Comparison of ENCODE assay signal across 22 cellular contexts in genomic region chr2:155727097-155727906, GRCh38.
DNase-seq lines count a peak whose midpoint lies in the region; ATAC-seq, FAIRE-seq and TF ChIP-seq lines count a peak whose summit lies in the region.
"Had no signal": no experiment of that assay in that cellular context is flagged by ENCODE, and none has a peak within 500 bp of the region (broad histone marks: within the 10 kb centered on the region; RNA-seq: fewer than 3 reads in every experiment).

No MANE protein-coding gene starts in this region.

- no peak for ATAC-seq in HG02981 (IDR thresholded peaks at IDR 0.05; ENCODE audit: unreplicated experiment)
- ATAC-seq: PC-3, SK-N-SH treated with all-trans-retinoic acid at 6 μM for 48 hours had no signal

- H3K9me3 ChIP-seq in H1 (ENCODE audit: insufficient read depth in 2 of 2, low read depth in 1 of 2, low read length in 1 of 2) (no peaks in the 10 kb centered on the region), tibial nerve (no peaks in the 10 kb centered on the region)
- H3K9me3 ChIP-seq: left ventricle myocardium inferior, sigmoid colon, vagina had no signal

- 0 out of 2 replicates have a peak, but pooled peaks cover 3% of the 10 kb centered on the region for H3K23me2 ChIP-seq in H1 (ENCODE audit: low read depth, low read length)

- H3K4me3 ChIP-seq in H1 (ENCODE audit: extremely low read depth in 1 of 4, insufficient read depth in 2 of 4, low read depth in 3 of 4, low read length in 4 of 4) (peak overlapping the region in 3 of 4 experiments; percentile 11 to 49 (median 16); a peak in 5 of 8 replicates), tibial nerve (peak overlapping the region in 3 of 4 donors; percentile 1 to 25 (median 10))
- H3K4me3 ChIP-seq: left ventricle myocardium inferior, sigmoid colon, vagina had no signal

- peaks cover 0 to 18% (median 13%) of the 10 kb centered on the region in 4 experiments; a peak in 6 of 7 replicates for H3K4me1 ChIP-seq in H1 (replicated peaks in 1 of 4; ENCODE audit: control insufficient read depth in 3 of 4, insufficient read depth in 4 of 4, low read length in 3 of 4)
- peaks cover 0 to 11% (median 0%) of the 10 kb centered on the region in 4 donors for H3K4me1 ChIP-seq in tibial nerve
- H3K4me1 ChIP-seq: left ventricle myocardium inferior, sigmoid colon, vagina had no signal

- TF ChIP-seq POLR2A in H1 (IDR thresholded peaks at IDR 0.05; ENCODE audit: control extremely low read depth in 1 of 2, low read depth in 2 of 2, low read length in 2 of 2), result no peak
- TF ChIP-seq POLR2A in tibial nerve (IDR thresholded peaks at IDR 0.05), result no peak

- H4K5ac ChIP-seq in H1 (ENCODE audit: insufficient read length, low read depth, low read length), result no peak overlapping the region

- H4K20me1 ChIP-seq in H1 (replicated peaks in 1 of 2; ENCODE audit: control insufficient read depth in 1 of 2, insufficient read depth in 2 of 2, low read length in 2 of 2), result no peaks in the 10 kb centered on the region

- H4K91ac ChIP-seq in H1 (replicated peaks; ENCODE audit: insufficient read length, low read length), result peak overlapping the region; percentile 86

- peak overlapping the region; percentile 25 for H2BK120ac ChIP-seq in H1 (replicated peaks; ENCODE audit: low read depth, low read length)

- H3K79me1 ChIP-seq in H1 (ENCODE audit: low read depth, low read length), result no peaks in the 10 kb centered on the region

- peak overlapping the region; percentile 80 for H3K18ac ChIP-seq in H1 (ENCODE audit: extremely low read depth, low read length)

- H3K4me2 ChIP-seq in H1 (ENCODE audit: insufficient read depth in 1 of 2, low read depth in 2 of 2, low read length in 2 of 2), result peak overlapping the region; percentile 77 to 88

- H3K36me3 ChIP-seq in H1 (ENCODE audit: control insufficient read depth in 2 of 4, insufficient read depth in 4 of 4, low read length in 3 of 4) (no peaks in the 10 kb centered on the region), tibial nerve (no peaks in the 10 kb centered on the region)
- H3K36me3 ChIP-seq: left ventricle myocardium inferior, sigmoid colon, vagina had no signal

- H2AFZ ChIP-seq in H1 (ENCODE audit: low read length), result peak overlapping the region; percentile 72

- TF ChIP-seq EP300 in H1 (IDR thresholded peaks at IDR 0.05; ENCODE audit: borderline replicate concordance in 1 of 2, low read depth in 2 of 2, low read length in 2 of 2), result no peak; a peak in 1 of 3 replicates
- no peak for TF ChIP-seq EP300 in tibial nerve (IDR thresholded peaks at IDR 0.05)

- H3K27ac ChIP-seq in H1 (ENCODE audit: low read depth, low read length), result peak overlapping the region; percentile 75; the same call in 1 of the 2 replicates
- peak overlapping the region in 1 of 4 donors; percentile 23 for H3K27ac ChIP-seq in tibial nerve
- no peak overlapping the region for H3K27ac ChIP-seq in RWPE1
- H3K27ac ChIP-seq: left ventricle myocardium inferior, sigmoid colon, vagina had no signal

- WGBS in H1 (ENCODE audit: extremely low coverage in 1 of 2, insufficient coverage in 1 of 2, insufficient read length in 1 of 2, insufficient replicate concordance in 2 of 2, low coverage in 1 of 2, low lambda C conversion rate in 2 of 2, missing lambda C conversion rate in 1 of 2), 2 experiments, result 25% methylated on average over 10 of the region's 10 CpGs; no CpG with 5 or more reads in 1 of the 2 experiments
- 23% methylated on average over 10 of the region's 10 CpGs for WGBS in tibial nerve, 2 donors

- H2BK12ac ChIP-seq in H1 (ENCODE audit: low read depth, low read length), result peak overlapping the region; percentile 99

- CTCF ChIA-PET in H1 (lab: Charles Lee; ENCODE audit: partially characterized antibody), result no interaction called here
- CTCF ChIA-PET in RWPE1 (lab: Yijun Ruan, JAX), result no interaction called here

- H3K23ac ChIP-seq in H1 (ENCODE audit: insufficient read length), result no peak overlapping the region

- no peak for TF ChIP-seq RAD21 in H1 (IDR thresholded peaks at IDR 0.05 in 1 of 2, conservative IDR thresholded peaks at IDR 0.05 in 1 of 2; ENCODE audit: low read depth in 2 of 2, low read length in 2 of 2)

- H3K4ac ChIP-seq in H1 (replicated peaks; ENCODE audit: insufficient read length, low read depth, low read length), result peak overlapping the region; percentile 4

- H3K14ac ChIP-seq in H1 (ENCODE audit: insufficient read length), result no peak overlapping the region

- DNase-seq in OCI-M1 (lab: John Stamatoyannopoulos, UW) (peak; percentile 43), H1 (ENCODE audit: low read depth in 1 of 2, low spot score in 2 of 2) (no peak), kidney tubule cell (ENCODE audit: low spot score) (peak; percentile 13), tibial nerve (ENCODE audit: low spot score in 2 of 2) (no peak), RWPE1 (ENCODE audit: low spot score) (no peak)
- DNase-seq in stimulated activated CD4-positive, alpha-beta T cell treated with anti-CD3 and anti-CD28 coated beads, Interleukin-2, amount 100 ng/mL, for 48 hours, result no peak
- DNase-seq: activated CD4-positive, alpha-beta T cell treated with anti-CD3 and anti-CD28 coated beads, Interleukin-2, amount 50 U/mL, for 1 hour; activated naive CD4-positive, alpha-beta T cell; AML-193; anterior cingulate cortex; hypothalamus; left ventricle myocardium inferior; NCI-H1694 treated with DMSO at 0.1 percent for 48 hours; NCI-H510A treated with DMSO at 0.1 percent for 48 hours; PC-3; sigmoid colon; stimulated activated CD4-positive, alpha-beta T cell treated with anti-CD3 and anti-CD28 coated beads, Interleukin-2, amount 100 ng/mL, for 24 hours had no signal

- POLR2A ChIA-PET in H1 (lab: Charles Lee; ENCODE audit: partially characterized antibody) (interaction anchor here (0.6 kb wide), 1 partner anchor 10 kb away, joined by 3 read pairs; no protein-coding TSS in a partner anchor), RWPE1 (lab: Yijun Ruan, JAX; ENCODE audit: low non-redundant PET) (no interaction called here)

- no peak overlapping the region for H4K8ac ChIP-seq in H1 (ENCODE audit: extremely low read depth, insufficient read depth, low read length)

- FAIRE-seq in H1 (lab: Jason Lieb, UNC), result peak; percentile 85
- FAIRE-seq: H54, TTC549 had no signal

- peak overlapping the region in 2 of 4 experiments; percentile 30 to 55; a peak in 4 of 7 replicates for H3K9ac ChIP-seq in H1 (replicated peaks in 1 of 4; ENCODE audit: extremely low read depth in 1 of 4, low read depth in 3 of 4, low read length in 3 of 4)

- H3K27me3 ChIP-seq in H1 (replicated peaks in 1 of 4; ENCODE audit: control insufficient read depth in 3 of 4, extremely low read depth in 1 of 4, insufficient read depth in 3 of 4, low read length in 3 of 4) (no peaks in the 10 kb centered on the region), tibial nerve (no peaks in the 10 kb centered on the region)
- H3K27me3 ChIP-seq: vagina had no signal

- H2BK5ac ChIP-seq in H1 (ENCODE audit: low read depth, low read length), result peak overlapping the region; percentile 98; the same call in 1 of the 2 replicates

- peak overlapping the region; percentile 68; the same call in 1 of the 2 replicates for H2AK5ac ChIP-seq in H1 (ENCODE audit: low read depth, low read length)

- TF ChIP-seq CTCF in H1 (IDR thresholded peaks at IDR 0.05; ENCODE audit: control extremely low read depth in 1 of 3, insufficient read depth in 1 of 3, low read depth in 1 of 3, low read length in 3 of 3) (no peak), tibial nerve (IDR thresholded peaks at IDR 0.05) (no peak), RWPE1 (conservative IDR thresholded peaks at IDR 0.05; ENCODE audit: low read depth) (no peak)

- peak overlapping the region; percentile 91 for H2BK20ac ChIP-seq in H1 (ENCODE audit: low read length)

- H2BK15ac ChIP-seq in H1 (ENCODE audit: low read length), result no peak overlapping the region

- peak overlapping the region; percentile 75 for H3K56ac ChIP-seq in H1 (replicated peaks; ENCODE audit: insufficient read length, low read depth, low read length)

- H3K79me2 ChIP-seq in H1 (ENCODE audit: control insufficient read depth in 1 of 2, insufficient read depth in 2 of 2, low read length in 2 of 2), result no peaks in the 10 kb centered on the region

TF ChIP-seq in H1, 55 proteins besides CTCF, POLR2A, EP300 and RAD21:
- TF ChIP-seq YY1 (IDR thresholded peaks at IDR 0.05; ENCODE audit: low read depth, low read length), result peak; percentile 69; the same call in 1 of the 2 replicates
- TF ChIP-seq CBX5 (IDR thresholded peaks at IDR 0.05; ENCODE audit: low read depth, low read length), result no peak
- 0 out of 2 replicates have a peak, but pooled peaks have one; percentile 27 for TF ChIP-seq SP1 (IDR thresholded peaks at IDR 0.05; ENCODE audit: low read depth, low read length)

Comparison
In these comparisons a context has a peak if more than half of its experiments do, and no peak if none do; other contexts are left out.
1. DNase-seq: peak in OCI-M1 (single experiment) and kidney tubule cell (single experiment); none in H1 (0 of 2), tibial nerve (0 of 2), stimulated activated CD4-positive, alpha-beta T cell treated with anti-CD3 and anti-CD28 coated beads, Interleukin-2, amount 100 ng/mL, for 48 hours (0 of 2) and RWPE1 (single experiment).